ENCODE assay signal across 22 cellular contexts in genomic region chr2:116513991-116514390, GRCh38.
"Had no signal": no experiment of that assay in that cellular context is flagged by ENCODE, and none has a peak within 500 bp of the region (broad histone marks: within the 10 kb centered on the region; RNA-seq: fewer than 3 reads in every experiment).

No MANE protein-coding gene starts in this region.

- DNase-seq: activated CD4-positive, alpha-beta T cell treated with anti-CD3 and anti-CD28 coated beads for 4 hours; activated CD8-positive, alpha-beta memory T cell treated with anti-CD3 and anti-CD28 coated beads, Interleukin-2, amount 50 U/mL, for 48 hours; activated CD8-positive, alpha-beta T cell treated with anti-CD3 and anti-CD28 coated beads, Interleukin-2, amount 10 ng/mL, durations not matched to agents 7 days and 5 days; activated naive CD4-positive, alpha-beta T cell treated with anti-CD3 and anti-CD28 coated beads, Interleukin-2, amount 50 U/mL, for 16 hours; activated naive CD8-positive, alpha-beta T cell treated with anti-CD3 and anti-CD28 coated beads, Interleukin-2, amount 10 ng/mL, durations not matched to agents 7 days and 5 days; activated T-cell treated with anti-CD3 and anti-CD28 coated beads, Interleukin-2, amount 50 U/mL, for 1 hour; adrenal gland; anterior cingulate cortex; caudate nucleus; Karpas-422; MV-4-11; NCI-H1417; NCI-H2029; NCI-H2171; NCI-H2227 treated with DMSO at 0.1 percent for 48 hours; NCI-H510A; NCI-H526 treated with DMSO at 0.1 percent for 48 hours; PC-3; SHP77 had no signal

- ATAC-seq: activated CD4-positive, CD25-positive, alpha-beta regulatory T cell treated with anti-CD3 and anti-CD28 coated beads, Interleukin-2, amount 50 U/mL, for 24 hours; activated CD8-positive, alpha-beta T cell treated with anti-CD3 and anti-CD28 coated beads, Interleukin-2, amount 10 ng/mL, durations not matched to agents 7 days and 5 days; K562; PC-3 had no signal

- H3K4me3 ChIP-seq: adrenal gland, K562, SJSA1 had no signal
